14 cellular contexts compared by ENCODE assay signal in the genomic region with DNA sequence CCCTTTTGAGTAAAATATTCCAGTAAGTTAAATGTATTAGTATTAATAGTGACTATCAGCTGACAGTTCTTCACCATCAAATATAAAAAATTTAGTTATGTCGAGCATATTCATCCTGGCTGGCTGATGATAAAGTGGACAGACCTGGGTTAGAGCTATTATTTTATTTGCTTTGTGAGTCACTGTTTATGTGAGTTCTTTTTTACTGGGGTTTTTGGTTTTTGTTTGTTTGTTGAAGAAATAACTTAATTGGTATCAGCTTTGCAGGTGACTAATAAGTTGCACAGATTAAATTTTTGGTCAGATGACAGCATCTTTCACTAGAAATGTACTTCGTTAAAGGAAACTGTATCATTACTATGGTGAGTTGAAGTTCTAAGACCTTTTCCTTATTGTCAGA.
DNase-seq lines count a peak whose midpoint lies in the region; FAIRE-seq and TF ChIP-seq lines count a peak whose summit lies in the region.
"Had no signal": no experiment of that assay in that cellular context is flagged by ENCODE, and none has a peak within 500 bp of the region (broad histone marks: within the 10 kb centered on the region; RNA-seq: fewer than 3 reads in every experiment).

No MANE protein-coding gene starts in this region.

- TF ChIP-seq CTCF in Peyer's patch (IDR thresholded peaks at IDR 0.05): no peak

- DNase-seq in H4 (ENCODE audit: low spot score) (peak; percentile 8), NCI-H748 (lab: John Stamatoyannopoulos, UW; ENCODE audit: unreplicated experiment) (peak; percentile 69), renal cortical epithelial cell (ENCODE audit: low read depth) (peak; percentile 11), cerebellum (ENCODE audit: low spot score) (no peak), caudate nucleus (lab: John Stamatoyannopoulos, UW) (no peak), Peyer's patch (no peak)
- DNase-seq: activated CD8-positive, alpha-beta T cell treated with anti-CD3 and anti-CD28 coated beads for 36 hours; left ventricle myocardium inferior; NCI-H510A; nephron progenitor cell; SHP77; sigmoid colon had no signal

- TF ChIP-seq POLR2A in Peyer's patch (IDR thresholded peaks at IDR 0.05): no peak

- peak; percentile 55 for FAIRE-seq in colon (lab: Jason Lieb, UNC)
- FAIRE-seq: HepG2 had no signal

- H3K27ac ChIP-seq in caudate nucleus (ENCODE audit: low read depth, low read length): no peak overlapping the region
- no peak overlapping the region for H3K27ac ChIP-seq in Peyer's patch
- H3K27ac ChIP-seq: left ventricle myocardium inferior, sigmoid colon had no signal

- peaks cover 0 to 4% (median 0%) of the 10 kb centered on the region in 3 donors for H3K36me3 ChIP-seq in Peyer's patch

- no peaks in the 10 kb centered on the region for H3K9me3 ChIP-seq in Peyer's patch
- H3K9me3 ChIP-seq: left ventricle myocardium inferior, sigmoid colon had no signal

- no peak overlapping the region for H3K4me3 ChIP-seq in Peyer's patch
- H3K4me3 ChIP-seq: left ventricle myocardium inferior, sigmoid colon had no signal

- H3K4me1 ChIP-seq in Peyer's patch: no peaks in the 10 kb centered on the region
- H3K4me1 ChIP-seq: left ventricle myocardium inferior, sigmoid colon had no signal

- no peaks in the 10 kb centered on the region for H3K27me3 ChIP-seq in Peyer's patch
- H3K27me3 ChIP-seq: sigmoid colon had no signal

Comparison
In these comparisons a context has a peak if more than half of its experiments do, and no peak if none do; other contexts are left out.
1. DNase-seq: peak in H4 (single experiment), NCI-H748 (single experiment) and renal cortical epithelial cell (single experiment); none in cerebellum (single experiment), caudate nucleus (0 of 61) and Peyer's patch (0 of 3).